Comparison of ENCODE assay signal across 11 cellular contexts in genomic region chr1:101284021-101284420, GRCh38. TPM values are rescaled to one million over a fixed set of nuclear protein-coding genes. Genes with fewer than 3 reads are reported as not detected.
A peak's percentile ranks its signal among the peaks of the same experiment; 100 is the strongest.
DNase-seq lines count a peak whose midpoint lies in the region; ATAC-seq and TF ChIP-seq lines count a peak whose summit lies in the region.
"Had no signal": no experiment of that assay in that cellular context is flagged by ENCODE, and none has a peak within 500 bp of the region (broad histone marks: within the 10 kb centered on the region; RNA-seq: fewer than 3 reads in every experiment).

No MANE protein-coding gene starts in this region.

- no peaks in the 10 kb centered on the region for H3K9me3 Mint-ChIP-seq in nephron
- no peaks in the 10 kb centered on the region for H3K9me3 Mint-ChIP-seq in MCF 10A (ENCODE audit: unreplicated experiment)

- POLR2A ChIA-PET in MCF 10A (lab: Yijun Ruan, JAX) = no interaction called here

- intact Hi-C loops in MCF 10A (cut with micrococcal nuclease) = loop anchor here (10.0 kb wide), 1 partner anchor 259 kb away; the partner anchor contains the start of gene DPH5

- peaks cover 15% of the 10 kb centered on the region for H3K4me1 Mint-ChIP-seq in nephron
- peaks cover 17% of the 10 kb centered on the region for H3K4me1 Mint-ChIP-seq in MCF 10A (ENCODE audit: insufficient read depth, unreplicated experiment)

- BruUV-seq in MCF 10A (replicated peaks; lab: Mats Ljungman, UMichigan) = no TSS peak

- H3K4me3 Mint-ChIP-seq in nephron = no peak overlapping the region
- H3K4me3 Mint-ChIP-seq in MCF 10A (ENCODE audit: unreplicated experiment) = no peak overlapping the region

- H3K27me3 Mint-ChIP-seq in nephron (ENCODE audit: low read depth) (no peaks in the 10 kb centered on the region), MCF 10A (ENCODE audit: insufficient read depth, unreplicated experiment) (no peaks in the 10 kb centered on the region)

- TF ChIP-seq CTCF in nephron (IDR thresholded peaks at IDR 0.05; ENCODE audit: unreplicated experiment in 3 of 3) (no peak), MCF 10A (IDR thresholded peaks at IDR 0.05; ENCODE audit: unreplicated experiment) (no peak)

- H3K27ac Mint-ChIP-seq in nephron (peak overlapping the region; percentile 4 to 65 (median 39)), MCF 10A (ENCODE audit: low read depth, unreplicated experiment) (no peak overlapping the region)

- CTCF ChIA-PET in MCF 10A (lab: Yijun Ruan, JAX) = interaction anchor here (0.5 to 10.4 kb wide), 4 partner anchors 45 to 873 kb away, joined by 3 to 167 read pairs (median 32); no protein-coding TSS in a partner anchor

- H3K36me3 Mint-ChIP-seq in nephron (ENCODE audit: low read depth) = no peaks in the 10 kb centered on the region
- no peaks in the 10 kb centered on the region for H3K36me3 Mint-ChIP-seq in MCF 10A (ENCODE audit: insufficient read depth, unreplicated experiment)

- no peak for ATAC-seq in HG03439 (IDR thresholded peaks at IDR 0.05; ENCODE audit: unreplicated experiment)

- peak; percentile 65 for DNase-seq in activated CD4-positive, alpha-beta T cell treated with anti-CD3 and anti-CD28 coated beads for 48 hours
- DNase-seq in activated effector memory CD4-positive, alpha-beta T cell treated with Interleukin-2 at 50 U/mL for 16 hours = peak; percentile 25
- DNase-seq in stimulated activated naive CD4-positive, alpha-beta T cell (lab: John Stamatoyannopoulos, UW) = peak; percentile 17 to 67 (median 42)
- DNase-seq in NCI-H187 treated with DMSO at 0.1 percent for 48 hours (lab: John Stamatoyannopoulos, UW) = no peak
- DNase-seq in MCF 10A (ENCODE audit: unreplicated experiment) = no peak
- DNase-seq: colonic mucosa, foreskin melanocyte, NCI-H446 treated with DMSO at 0.1 percent for 48 hours, SHP77 had no signal

RNA-seq across cellular contexts. Expression of gene S1PR1, which starts 47.2 kb away (rescaled TPM):
- 0.52 and 0.86 TPM in 2 replicates for total RNA-seq in MCF 10A (2022)

Comparison
In these comparisons a context has a peak if more than half of its experiments do, and no peak if none do; other contexts are left out.
1. DNase-seq: peak in activated CD4-positive, alpha-beta T cell treated with anti-CD3 and anti-CD28 coated beads for 48 hours (single experiment), activated effector memory CD4-positive, alpha-beta T cell treated with Interleukin-2 at 50 U/mL for 16 hours (single experiment) and stimulated activated naive CD4-positive, alpha-beta T cell (6 of 6); none in NCI-H187 treated with DMSO at 0.1 percent for 48 hours (single experiment) and MCF 10A (single experiment).